Comparison of ENCODE assay signal across 1 cellular context in the genomic region with DNA sequence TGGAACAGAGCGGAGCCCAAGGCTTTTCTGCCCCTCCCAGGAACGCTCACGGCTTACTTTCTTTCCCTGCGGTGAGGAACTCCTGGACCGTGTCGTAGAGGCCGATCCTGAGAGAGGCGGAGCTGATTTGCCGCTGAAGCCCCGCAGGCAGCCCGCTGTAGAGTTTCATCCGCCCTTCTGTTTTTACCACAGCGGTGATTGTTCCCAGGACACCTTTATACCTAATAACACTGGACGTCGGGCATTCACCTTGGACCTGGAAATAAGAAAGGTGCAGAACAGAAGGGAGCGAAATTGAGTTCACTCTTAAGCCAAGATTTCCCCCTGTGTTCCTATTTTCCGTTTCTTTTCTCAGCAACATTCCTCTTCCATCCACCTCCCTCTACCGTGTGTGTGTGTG.
A peak's percentile ranks its signal among the peaks of the same experiment; 100 is the strongest.
TF ChIP-seq lines count a peak whose summit lies in the region.

No MANE protein-coding gene starts in this region.

TF ChIP-seq in HepG2, 621 proteins besides CTCF, POLR2A, EP300 and RAD21:
- TF ChIP-seq EZH2 (conservative IDR thresholded peaks at IDR 0.05; ENCODE audit: low read depth, low read length), result 0 out of 2 replicates have a peak, but pooled peaks have one; percentile 30
- TF ChIP-seq POLR2G (IDR thresholded peaks at IDR 0.05; ENCODE audit: low read depth, low read length), result no peak
- TF ChIP-seq, protein P1, sequence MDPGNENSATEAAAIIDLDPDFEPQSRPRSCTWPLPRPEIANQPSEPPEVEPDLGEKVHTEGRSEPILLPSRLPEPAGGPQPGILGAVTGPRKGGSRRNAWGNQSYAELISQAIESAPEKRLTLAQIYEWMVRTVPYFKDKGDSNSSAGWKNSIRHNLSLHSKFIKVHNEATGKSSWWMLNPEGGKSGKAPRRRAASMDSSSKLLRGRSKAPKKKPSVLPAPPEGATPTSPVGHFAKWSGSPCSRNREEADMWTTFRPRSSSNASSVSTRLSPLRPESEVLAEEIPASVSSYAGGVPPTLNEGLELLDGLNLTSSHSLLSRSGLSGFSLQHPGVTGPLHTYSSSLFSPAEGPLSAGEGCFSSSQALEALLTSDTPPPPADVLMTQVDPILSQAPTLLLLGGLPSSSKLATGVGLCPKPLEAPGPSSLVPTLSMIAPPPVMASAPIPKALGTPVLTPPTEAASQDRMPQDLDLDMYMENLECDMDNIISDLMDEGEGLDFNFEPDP (CRISPR knock-in tag; conservative IDR thresholded peaks at IDR 0.05), result 0 out of 2 replicates have a peak, but pooled peaks have one; percentile 28
- TF ChIP-seq, protein P2, sequence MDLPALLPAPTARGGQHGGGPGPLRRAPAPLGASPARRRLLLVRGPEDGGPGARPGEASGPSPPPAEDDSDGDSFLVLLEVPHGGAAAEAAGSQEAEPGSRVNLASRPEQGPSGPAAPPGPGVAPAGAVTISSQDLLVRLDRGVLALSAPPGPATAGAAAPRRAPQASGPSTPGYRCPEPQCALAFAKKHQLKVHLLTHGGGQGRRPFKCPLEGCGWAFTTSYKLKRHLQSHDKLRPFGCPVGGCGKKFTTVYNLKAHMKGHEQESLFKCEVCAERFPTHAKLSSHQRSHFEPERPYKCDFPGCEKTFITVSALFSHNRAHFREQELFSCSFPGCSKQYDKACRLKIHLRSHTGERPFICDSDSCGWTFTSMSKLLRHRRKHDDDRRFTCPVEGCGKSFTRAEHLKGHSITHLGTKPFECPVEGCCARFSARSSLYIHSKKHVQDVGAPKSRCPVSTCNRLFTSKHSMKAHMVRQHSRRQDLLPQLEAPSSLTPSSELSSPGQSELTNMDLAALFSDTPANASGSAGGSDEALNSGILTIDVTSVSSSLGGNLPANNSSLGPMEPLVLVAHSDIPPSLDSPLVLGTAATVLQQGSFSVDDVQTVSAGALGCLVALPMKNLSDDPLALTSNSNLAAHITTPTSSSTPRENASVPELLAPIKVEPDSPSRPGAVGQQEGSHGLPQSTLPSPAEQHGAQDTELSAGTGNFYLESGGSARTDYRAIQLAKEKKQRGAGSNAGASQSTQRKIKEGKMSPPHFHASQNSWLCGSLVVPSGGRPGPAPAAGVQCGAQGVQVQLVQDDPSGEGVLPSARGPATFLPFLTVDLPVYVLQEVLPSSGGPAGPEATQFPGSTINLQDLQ (CRISPR knock-in tag; IDR thresholded peaks at IDR 0.05), result no peak
TF ChIP-seq in HepG2: peak in this region for 2.
